ENCODE assay signal across 18 cellular contexts in genomic region chr5:160030631-160031377, GRCh38. TPM values are rescaled to one million over a fixed set of nuclear protein-coding genes. Genes with fewer than 3 reads are reported as not detected.
DNase-seq lines count a peak whose midpoint lies in the region; ATAC-seq and TF ChIP-seq lines count a peak whose summit lies in the region.
"Had no signal": no experiment of that assay in that cellular context is flagged by ENCODE, and none has a peak within 500 bp of the region (broad histone marks: within the 10 kb centered on the region; RNA-seq: fewer than 3 reads in every experiment).

No MANE protein-coding gene starts in this region.

- H3K9me3 ChIP-seq in testis = no peaks in the 10 kb centered on the region
- H3K9me3 ChIP-seq: BLaER1, thoracic aorta had no signal

- 39 to 52% methylated on average over 3 of the region's 3 CpGs for WGBS in testis, 2 donors

- no peaks in the 10 kb centered on the region for H3K36me3 ChIP-seq in testis (ENCODE audit: low read depth, missing control alignments)
- H3K36me3 ChIP-seq: thoracic aorta had no signal

- no peak overlapping the region for H3K4me3 ChIP-seq in testis
- H3K4me3 ChIP-seq: BLaER1, skin epidermis, thoracic aorta had no signal

- peak overlapping the region; percentile 4 to 11 for H3K27ac ChIP-seq in testis
- H3K27ac ChIP-seq: BLaER1, HL-60, parathyroid adenoma, thoracic aorta had no signal

- in situ Hi-C loops in G401 (cut with HindIII; ENCODE audit: low sequenced_read_pairs) = no loop called here

- peak overlapping the region in 4 of 5 experiments; percentile 58 to 91 (median 82) for H3K27ac Mint-ChIP-seq in brain
- H3K27ac Mint-ChIP-seq: activated CD4-positive, alpha-beta T cell treated with anti-CD3 and anti-CD28 coated beads, Interleukin-2, amount 10 ng/mL, durations not matched to agents 7 days and 5 days had no signal

- TF ChIP-seq CTCF in brain (conservative IDR thresholded peaks at IDR 0.05) (no peak), testis (IDR thresholded peaks at IDR 0.05) (no peak)

- no peak for ATAC-seq in HG03159 (IDR thresholded peaks at IDR 0.05; ENCODE audit: unreplicated experiment)
- ATAC-seq: activated naive CD4-positive, alpha-beta T cell treated with anti-CD3 and anti-CD28 coated beads, Interleukin-2, amount 50 U/mL, for 72 hours had no signal

- intact Hi-C loops in testis (cut with DNase I; ENCODE audit: low total_unique reads) = no loop called here

- H3K4me1 ChIP-seq in testis = peaks cover 12% of the 10 kb centered on the region
- H3K4me1 ChIP-seq: BLaER1 had no signal

- H3K9me3 Mint-ChIP-seq in brain = no peaks in the 10 kb centered on the region
- H3K9me3 Mint-ChIP-seq: activated CD4-positive, alpha-beta T cell treated with anti-CD3 and anti-CD28 coated beads, Interleukin-2, amount 10 ng/mL, durations not matched to agents 7 days and 5 days had no signal

- H3K27me3 ChIP-seq in testis = no peaks in the 10 kb centered on the region
- H3K27me3 ChIP-seq: BLaER1 had no signal

- DNase-seq in NCI-H146 treated with DMSO at 0.1 percent for 48 hours (lab: John Stamatoyannopoulos, UW; ENCODE audit: unreplicated experiment) (peak; percentile 16), inferior parietal cortex (ENCODE audit: extremely low spot score) (peak; percentile 42), testis (no peak), OCI-M1 (lab: John Stamatoyannopoulos, UW) (no peak), G401 (ENCODE audit: low spot score) (no peak), DMS114 treated with DMSO at 0.1 percent for 48 hours (lab: John Stamatoyannopoulos, UW; ENCODE audit: unreplicated experiment) (no peak)
- DNase-seq: activated CD4-positive, alpha-beta T cell treated with anti-CD3 and anti-CD28 coated beads, Interleukin-2, amount 10 ng/mL, durations not matched to agents 7 days and 5 days; effector memory CD4-positive, alpha-beta T cell; NCI-H2081 treated with DMSO at 0.1 percent for 48 hours; stimulated activated CD4-positive, alpha-beta T cell treated with anti-CD3 and anti-CD28 coated beads, Interleukin-4, amount 100 ng/mL, for 24 hours had no signal

- TF ChIP-seq POLR2A in testis (IDR thresholded peaks at IDR 0.05) = no peak

- H3K4me1 Mint-ChIP-seq in brain = peaks cover 33% of the 10 kb centered on the region

- peak overlapping the region in 3 of 5 experiments; percentile 38 to 49 (median 43) for H3K4me3 Mint-ChIP-seq in brain
- H3K4me3 Mint-ChIP-seq: activated CD4-positive, alpha-beta T cell treated with anti-CD3 and anti-CD28 coated beads, Interleukin-2, amount 10 ng/mL, durations not matched to agents 7 days and 5 days had no signal

- no peaks in the 10 kb centered on the region for H3K27me3 Mint-ChIP-seq in brain
- H3K27me3 Mint-ChIP-seq: activated CD4-positive, alpha-beta T cell treated with anti-CD3 and anti-CD28 coated beads, Interleukin-2, amount 10 ng/mL, durations not matched to agents 7 days and 5 days had no signal

- peaks cover 69% of the 10 kb centered on the region for H3K36me3 Mint-ChIP-seq in brain

RNA-seq across cellular contexts. Expression of gene TTC1, which starts 21.9 kb away (rescaled TPM):
- polyA plus RNA-seq in brain (ENCODE audit: insufficient read depth, low read depth, low replicate concordance) (73.0 TPM), testis (ENCODE audit: insufficient read depth, low read depth, low replicate concordance) (50.3 TPM)
- total RNA-seq in testis = 10 to 100 TPM; 38.2 to 50.2 TPM
- total RNA-seq in G401 (2014; rRNA removed; shearing (Covaris generic)) = 35.6 and 47.2 TPM in 2 replicates

Comparison
In these comparisons a context has a peak if more than half of its experiments do, and no peak if none do; other contexts are left out.
1. DNase-seq: peak in NCI-H146 treated with DMSO at 0.1 percent for 48 hours (single experiment) and inferior parietal cortex (single experiment); none in testis (single experiment), OCI-M1 (single experiment), G401 (single experiment) and DMS114 treated with DMSO at 0.1 percent for 48 hours (single experiment).